1 cellular context compared by ENCODE assay signal in genomic region chr2:153770359-153770991, GRCh38.
A peak's percentile ranks its signal among the peaks of the same experiment; 100 is the strongest.
TF ChIP-seq lines count a peak whose summit lies in the region.

No MANE protein-coding gene starts in this region.

TF ChIP-seq in HepG2, 621 proteins besides CTCF, POLR2A, EP300 and RAD21 (continued from another document):
- TF ChIP-seq STAG1 (CRISPR knock-in tag; IDR thresholded peaks at IDR 0.05), result peak; percentile 38; the same call in 1 of the 2 replicates
